Comparison of ENCODE assay signal across 8 cellular contexts in genomic region chr9:36572515-36573418, GRCh38. TPM values are rescaled to one million over a fixed set of nuclear protein-coding genes. Genes with fewer than 3 reads are reported as not detected.
DNase-seq lines count a peak whose midpoint lies in the region; ATAC-seq and TF ChIP-seq lines count a peak whose summit lies in the region.

MELK (plus strand) TSS chr9:36572895; CDS start chr9:36581682, 8,787 bp downstream.

- peaks cover 3% of the 10 kb centered on the region for H3K23me2 ChIP-seq in H9 (ENCODE audit: insufficient read length, low read depth, low read length, poor library complexity, severe bottlenecking)

- POLR2A ChIA-PET in T-cell (lab: Charles Lee): no interaction called here

- intact Hi-C loops in cardiac septum (cut with DNase I): no loop called here
- intact Hi-C loops in transverse colon (cut with DNase I; ENCODE audit: low total_unique reads): no loop called here

- in situ Hi-C loops in G401 (cut with HindIII; ENCODE audit: low sequenced_read_pairs) (no loop called here), transverse colon (cut with MboI; ENCODE audit: low pct_ligation_motif_present in 1 of 4, low pct_unique_long_range_greater_than_20kb in 1 of 4, low sequenced_read_pairs in 3 of 4) (no loop called here)

- H3K4me2 ChIP-seq in H9 (ENCODE audit: insufficient read depth, insufficient read length, low read length): peak within 1 kb of the TSS; percentile 75

- H4K91ac ChIP-seq in H9 (ENCODE audit: insufficient read length, low read depth, low read length): no peak within 1 kb of the TSS

- H4K8ac ChIP-seq in H9 (replicated peaks; ENCODE audit: insufficient read length, low read depth, low read length): no peak within 1 kb of the TSS

- no peaks in the 10 kb centered on the region; the same call in 1 of the 2 replicates for H3K4me1 ChIP-seq in H9 (ENCODE audit: insufficient read depth, low read length)
- H3K4me1 ChIP-seq in transverse colon: peaks cover 0 to 23% (median 7%) of the 10 kb centered on the region in 4 donors

- no peaks in the 10 kb centered on the region for H3K36me3 ChIP-seq in transverse colon

- H3K4me3 Mint-ChIP-seq in H9 (peak within 1 kb of the TSS; percentile 95 to 98), T-cell (peak within 1 kb of the TSS; percentile 85 to 91 (median 85))
- H3K4me3 Mint-ChIP-seq in activated naive CD8-positive, alpha-beta T cell treated with anti-CD3 and anti-CD28 coated beads, Interleukin-2, amount 50 U/mL, for 24 hours: peak within 1 kb of the TSS; percentile 98

- H3K56ac ChIP-seq in H9 (ENCODE audit: insufficient read length, low read depth, low read length): no peak within 1 kb of the TSS

- H3K9me3 Mint-ChIP-seq in H9: no peaks in the 10 kb centered on the region
- H3K9me3 Mint-ChIP-seq in T-cell: no peaks in the 10 kb centered on the region
- no peaks in the 10 kb centered on the region for H3K9me3 Mint-ChIP-seq in activated naive CD8-positive, alpha-beta T cell treated with anti-CD3 and anti-CD28 coated beads, Interleukin-2, amount 50 U/mL, for 24 hours

- no peak for TF ChIP-seq EP300 in transverse colon (IDR thresholded peaks at IDR 0.05; ENCODE audit: low read depth)

- H2BK120ac ChIP-seq in H9 (ENCODE audit: low read depth, low read length, poor library complexity, severe bottlenecking): no peak within 1 kb of the TSS

- H3K36me3 Mint-ChIP-seq in H9 (ENCODE audit: insufficient read depth in 1 of 3, low read depth in 3 of 3) (peaks cover 4 to 18% (median 12%) of the 10 kb centered on the region in 3 experiments; a peak in 5 of 7 replicates), T-cell (no peaks in the 10 kb centered on the region)
- peaks cover 28% of the 10 kb centered on the region for H3K36me3 Mint-ChIP-seq in activated naive CD8-positive, alpha-beta T cell treated with anti-CD3 and anti-CD28 coated beads, Interleukin-2, amount 50 U/mL, for 24 hours (ENCODE audit: low read depth)

- H3K27ac ChIP-seq in H9 (ENCODE audit: insufficient read length, low read depth, low read length): peak within 1 kb of the TSS; percentile 10
- H3K27ac ChIP-seq in transverse colon: peak within 1 kb of the TSS; percentile 62 to 75 (median 66)

- H3K14ac ChIP-seq in H9 (ENCODE audit: insufficient read depth, low read length): peak within 1 kb of the TSS; percentile 33

- peak within 1 kb of the TSS; percentile 69 to 87 (median 78) for H3K4me3 ChIP-seq in transverse colon

- H3K27me3 Mint-ChIP-seq in H9 (ENCODE audit: low read depth) (0 out of 2 replicates have a peak, but pooled peaks cover 1% of the 10 kb centered on the region), T-cell (peaks cover 0 to 6% of the 10 kb centered on the region in 2 donors)
- H3K27me3 Mint-ChIP-seq in activated naive CD8-positive, alpha-beta T cell treated with anti-CD3 and anti-CD28 coated beads, Interleukin-2, amount 50 U/mL, for 24 hours: no peaks in the 10 kb centered on the region

- TF ChIP-seq POLR2A in transverse colon (IDR thresholded peaks at IDR 0.05): peak; percentile 25

- CTCF ChIA-PET in T-cell (lab: Charles Lee): no interaction called here

- H3T11ph ChIP-seq in H9 (ENCODE audit: low read length): no peak within 1 kb of the TSS

- peak; percentile 86 to 90 (median 88) for ATAC-seq in T-cell (replicated peaks in 1 of 4)
- peak; percentile 53 for ATAC-seq in activated naive CD8-positive, alpha-beta T cell treated with anti-CD3 and anti-CD28 coated beads, Interleukin-2, amount 50 U/mL, for 24 hours

- peak within 1 kb of the TSS; percentile 6 for H3K18ac ChIP-seq in H9 (ENCODE audit: insufficient read length, low read depth, low read length)

- no peak within 1 kb of the TSS for H3K23ac ChIP-seq in H9 (ENCODE audit: insufficient read length, low read depth, low read length)

- H3K27ac Mint-ChIP-seq in H9: peak within 1 kb of the TSS; percentile 94 to 97 (median 95)
- peak within 1 kb of the TSS; percentile 67 to 84 for H3K27ac Mint-ChIP-seq in T-cell
- peak within 1 kb of the TSS; percentile 82 for H3K27ac Mint-ChIP-seq in activated naive CD8-positive, alpha-beta T cell treated with anti-CD3 and anti-CD28 coated beads, Interleukin-2, amount 50 U/mL, for 24 hours

- H3K4me1 Mint-ChIP-seq in H9: peaks cover 17 to 22% of the 10 kb centered on the region in 2 experiments
- peaks cover 12 to 28% (median 17%) of the 10 kb centered on the region in 3 donors for H3K4me1 Mint-ChIP-seq in T-cell
- peaks cover 38% of the 10 kb centered on the region for H3K4me1 Mint-ChIP-seq in activated naive CD8-positive, alpha-beta T cell treated with anti-CD3 and anti-CD28 coated beads, Interleukin-2, amount 50 U/mL, for 24 hours

- no CpG with 5 or more reads among the region's 74 CpGs for WGBS in H9 (ENCODE audit: extremely low coverage, insufficient read length, low lambda C conversion rate)
- 1 to 4% methylated on average over 4 to 48 of the region's 74 CpGs for WGBS in transverse colon (ENCODE audit: low coverage in 1 of 2), 2 donors

- peaks cover 7% of the 10 kb centered on the region for H3K79me1 ChIP-seq in H9 (ENCODE audit: insufficient read depth, low read depth, low read length, poor library complexity, severe bottlenecking)

- no peak within 1 kb of the TSS; the same call in 1 of the 2 replicates for H2BK15ac ChIP-seq in H9 (ENCODE audit: low read depth, low read length)

- H3K9ac ChIP-seq in H9 (ENCODE audit: extremely low read depth, insufficient read length, low read length): peak within 1 kb of the TSS; percentile 97

- no peak within 1 kb of the TSS for H2AK5ac ChIP-seq in H9 (ENCODE audit: insufficient read length, low read length)

- peak within 1 kb of the TSS; percentile 56 for H4K5ac ChIP-seq in H9 (ENCODE audit: insufficient read length, low read depth, low read length)

- no peak within 1 kb of the TSS for H2BK20ac ChIP-seq in H9 (ENCODE audit: low read depth, low read length, poor library complexity, severe bottlenecking)

- H2BK5ac ChIP-seq in H9 (ENCODE audit: insufficient read length, low read length): no peak within 1 kb of the TSS

- no peaks in the 10 kb centered on the region for H3K27me3 ChIP-seq in H9 (ENCODE audit: insufficient read depth, low read length)
- H3K27me3 ChIP-seq in transverse colon: no peaks in the 10 kb centered on the region

- DNase-seq in G401 (ENCODE audit: low spot score) (peak; percentile 63), H9 (peak; percentile 86), NCI-H1048 (lab: John Stamatoyannopoulos, UW) (peak; percentile 58), T-cell (peak; percentile 61 to 87 (median 78)), cardiac septum (ENCODE audit: low spot score) (peak; percentile 85), pons (ENCODE audit: low spot score) (peak; percentile 32), transverse colon (peak; percentile 87)
- peak; percentile 93 for DNase-seq in activated naive CD8-positive, alpha-beta T cell treated with anti-CD3 and anti-CD28 coated beads, Interleukin-2, amount 50 U/mL, for 24 hours

- H2AFZ ChIP-seq in H9 (ENCODE audit: low read length): no peak within 1 kb of the TSS

- H3K79me2 ChIP-seq in H9 (ENCODE audit: insufficient read depth, low read length): peaks cover 21% of the 10 kb centered on the region; the same call in 1 of the 2 replicates

- H3K9me3 ChIP-seq in H9 (ENCODE audit: control insufficient read depth, low read depth, low read length) (no peaks in the 10 kb centered on the region), transverse colon (no peaks in the 10 kb centered on the region)

- H2BK12ac ChIP-seq in H9 (ENCODE audit: insufficient read length, low read depth, low read length): no peak within 1 kb of the TSS

- TF ChIP-seq CTCF in H9 (conservative IDR thresholded peaks at IDR 0.05): no peak
- no peak for TF ChIP-seq CTCF in transverse colon (IDR thresholded peaks at IDR 0.05)

- no peak within 1 kb of the TSS for H3K4ac ChIP-seq in H9 (ENCODE audit: low read depth, low read length)

- no peaks in the 10 kb centered on the region for H4K20me1 ChIP-seq in H9 (ENCODE audit: control insufficient read depth, insufficient read depth, insufficient read length)

RNA-seq across cellular contexts. Expression of gene MELK, which starts in this region (rescaled TPM):
- 42.6 and 70.6 TPM in 2 replicates for total RNA-seq in G401 (2014; rRNA removed; shearing (Covaris generic))
- 40.1 and 43.6 TPM in 2 replicates for total RNA-seq in H9 (2021)
- 1 to 10 TPM in 1 of 5 donors, under 1 TPM in 4; 0.44 to 1.3 (median 0.69) TPM for total RNA-seq in T-cell
- 0.13 TPM for total RNA-seq in cardiac septum
- 10 to 100 TPM in 1 of 4 donors, 1 to 10 TPM in 2, under 1 TPM in 1; 0.75 to 11.5 (median 3.0) TPM for total RNA-seq in transverse colon

Comparison
In these comparisons a context has a peak if more than half of its experiments do, and no peak if none do; other contexts are left out.
1. Peak in every context shown above with its lines: DNase-seq, ATAC-seq, H3K4me3 ChIP-seq and H3K27ac ChIP-seq.
2. Peak in DNase-seq in cardiac septum; RNA of the gene not detected or under 1 TPM.
3. DNase-seq: peak in every context shown above with its lines; median percentile 93 in activated naive CD8-positive, alpha-beta T cell treated with anti-CD3 and anti-CD28 coated beads, Interleukin-2, amount 50 U/mL, for 24 hours; 87 in transverse colon; 86 in H9; 85 in cardiac septum; 78 in T-cell; 63 in G401; 58 in NCI-H1048; 32 in pons.